Comparison of ENCODE assay signal across 10 cellular contexts in the genomic region with DNA sequence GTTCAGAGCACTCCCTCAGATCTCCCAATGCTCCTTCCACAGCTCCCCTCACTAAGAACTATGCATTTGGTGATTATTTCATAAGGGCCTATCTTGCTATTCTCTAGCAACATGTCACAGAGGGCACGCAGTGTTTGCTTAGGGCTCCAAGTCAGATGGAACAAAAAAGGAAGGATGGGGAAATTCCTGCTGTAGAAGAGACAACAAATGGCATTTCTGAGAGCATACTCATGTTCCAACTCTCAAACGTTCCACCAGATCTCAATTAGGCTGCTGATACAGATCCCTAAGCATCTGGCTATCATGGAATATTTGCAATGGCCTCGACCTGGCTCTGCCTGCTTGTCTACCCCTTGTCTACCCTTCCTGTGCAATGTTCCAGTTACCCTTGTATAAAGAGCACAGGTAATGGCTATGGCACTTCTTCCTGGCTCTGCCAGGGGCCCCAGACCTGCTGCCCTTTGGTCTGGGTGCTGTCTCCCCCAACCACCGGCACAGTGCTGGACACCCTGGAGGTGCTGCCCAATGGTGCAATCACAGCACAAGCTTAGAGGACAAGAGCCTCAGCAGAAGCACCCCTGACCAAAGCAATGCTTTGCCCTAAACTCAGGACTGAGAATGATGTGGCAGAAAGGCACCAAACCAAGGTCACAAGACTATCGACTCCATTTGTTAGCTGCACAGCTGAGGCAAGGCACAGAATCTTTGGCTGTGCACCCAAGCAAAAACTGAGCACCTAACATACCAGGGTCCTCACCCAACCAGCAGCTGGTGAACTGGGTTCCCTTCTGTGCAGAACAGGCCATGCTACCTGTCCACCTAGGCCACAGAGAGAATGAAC. TPM values are rescaled to one million over a fixed set of nuclear protein-coding genes. Genes with fewer than 3 reads are reported as not detected.
DNase-seq lines count a peak whose midpoint lies in the region; ATAC-seq and TF ChIP-seq lines count a peak whose summit lies in the region.
"Had no signal": no experiment of that assay in that cellular context is flagged by ENCODE, and none has a peak within 500 bp of the region (broad histone marks: within the 10 kb centered on the region; RNA-seq: fewer than 3 reads in every experiment).

No MANE protein-coding gene starts in this region.

- ATAC-seq in stimulated activated memory B cell treated with anti-CD40 and anti-IgM and Interleukin-4, amounts not matched to agents 10 μg/mL and 1 μg/mL and 100 μg/mL, for 72 hours: no peak
- ATAC-seq in HG03460 (IDR thresholded peaks at IDR 0.05; ENCODE audit: unreplicated experiment): no peak

- peak overlapping the region; percentile 96 for H3K27ac Mint-ChIP-seq in stimulated activated memory B cell treated with anti-CD40 and anti-IgM and Interleukin-4, amounts not matched to agents 10 μg/mL and 1 μg/mL and 100 μg/mL, for 72 hours

- intact Hi-C loops in cardiac septum (cut with DNase I): no loop called here

- no peak overlapping the region for H3K27ac ChIP-seq in right atrium auricular region

- peaks cover 43% of the 10 kb centered on the region for H3K36me3 Mint-ChIP-seq in stimulated activated memory B cell treated with anti-CD40 and anti-IgM and Interleukin-4, amounts not matched to agents 10 μg/mL and 1 μg/mL and 100 μg/mL, for 72 hours

- H3K4me3 ChIP-seq in right atrium auricular region: no peak overlapping the region

- no peaks in the 10 kb centered on the region for H3K27me3 ChIP-seq in right atrium auricular region

- H3K9me3 Mint-ChIP-seq in stimulated activated memory B cell treated with anti-CD40 and anti-IgM and Interleukin-4, amounts not matched to agents 10 μg/mL and 1 μg/mL and 100 μg/mL, for 72 hours: no peaks in the 10 kb centered on the region

- peaks cover 19% of the 10 kb centered on the region for H3K36me3 ChIP-seq in right atrium auricular region

- H3K4me1 Mint-ChIP-seq in stimulated activated memory B cell treated with anti-CD40 and anti-IgM and Interleukin-4, amounts not matched to agents 10 μg/mL and 1 μg/mL and 100 μg/mL, for 72 hours: peaks cover 87% of the 10 kb centered on the region

- no peaks in the 10 kb centered on the region for H3K27me3 Mint-ChIP-seq in stimulated activated memory B cell treated with anti-CD40 and anti-IgM and Interleukin-4, amounts not matched to agents 10 μg/mL and 1 μg/mL and 100 μg/mL, for 72 hours

- H3K9me3 ChIP-seq in right atrium auricular region: no peaks in the 10 kb centered on the region

- DNase-seq in cardiac septum (ENCODE audit: low spot score) (peak; percentile 41), right atrium auricular region (ENCODE audit: low spot score) (no peak), NCI-H524 (lab: John Stamatoyannopoulos, UW) (peak; percentile 15 to 74), fibroblast of gingiva (ENCODE audit: low read depth) (peak; percentile 83), ACHN (no peak)
- no peak for DNase-seq in stimulated activated CD4-positive, alpha-beta T cell treated with anti-CD3 and anti-CD28 coated beads, Interleukin-15, amount 100 ng/mL, for 24 hours
- DNase-seq: effector CD4-positive, alpha-beta T cell; NCI-H2081 treated with DMSO at 0.1 percent for 48 hours had no signal

- no peak for TF ChIP-seq CTCF in right atrium auricular region (IDR thresholded peaks at IDR 0.05)

- in situ Hi-C loops in ACHN (cut with HindIII; ENCODE audit: low pct_ligation_motif_present, low pct_unique_long_range_greater_than_20kb, low sequenced_read_pairs): no loop called here

- peaks cover 0 to 48% of the 10 kb centered on the region in 2 donors for H3K4me1 ChIP-seq in right atrium auricular region

- peak overlapping the region; percentile 93 for H3K4me3 Mint-ChIP-seq in stimulated activated memory B cell treated with anti-CD40 and anti-IgM and Interleukin-4, amounts not matched to agents 10 μg/mL and 1 μg/mL and 100 μg/mL, for 72 hours

RNA-seq across cellular contexts. Expression of a gene that starts 3.6 kb away (rescaled TPM):
- 87.1 TPM for total RNA-seq in cardiac septum
- total RNA-seq in right atrium auricular region: 10 to 100 TPM; 68.0 to 70.6 TPM

Comparison
In these comparisons a context has a peak if more than half of its experiments do, and no peak if none do; other contexts are left out.
1. DNase-seq: peak in cardiac septum (single experiment), NCI-H524 (2 of 2) and fibroblast of gingiva (single experiment); none in right atrium auricular region (single experiment), stimulated activated CD4-positive, alpha-beta T cell treated with anti-CD3 and anti-CD28 coated beads, Interleukin-15, amount 100 ng/mL, for 24 hours (single experiment) and ACHN (single experiment).